In genomic region chr17:7844292-7845154, GRCh38 we compare ENCODE assay signal across 8 cellular contexts. TPM values are rescaled to one million over a fixed set of nuclear protein-coding genes. Genes with fewer than 3 reads are reported as not detected.
DNase-seq lines count a peak whose midpoint lies in the region; ATAC-seq, FAIRE-seq and TF ChIP-seq lines count a peak whose summit lies in the region.

No MANE protein-coding gene starts in this region.

- H3K4me3 ChIP-seq in body of pancreas (peak overlapping the region; percentile 38 to 88), retinal pigment epithelial cell (ENCODE audit: low read length) (peak overlapping the region; percentile 82)

- peaks cover 0 to 13% of the 10 kb centered on the region in 2 donors for H3K36me3 ChIP-seq in body of pancreas (replicated peaks in 1 of 2; ENCODE audit: insufficient read depth in 1 of 2, low read depth in 2 of 2)

- intact Hi-C loops in body of pancreas (cut with DNase I): loop anchor here (5.0 kb wide), 1 partner anchor 102 kb away; no protein-coding TSS in a partner anchor

- DNase-seq in NCI-H187 (lab: John Stamatoyannopoulos, UW) (peak; percentile 10 to 38), NCI-H187 treated with DMSO at 0.1 percent for 48 hours (lab: John Stamatoyannopoulos, UW) (no peak), NCI-H2029 (lab: John Stamatoyannopoulos, UW) (peak; percentile 65), body of pancreas (peak; percentile 90 to 95 (median 92)), iPS DF 19.7 (ENCODE audit: low read depth, low spot score) (peak; percentile 89), retinal pigment epithelial cell (ENCODE audit: low read depth) (peak; percentile 83)

- no peaks in the 10 kb centered on the region for H3K27me3 ChIP-seq in body of pancreas

- ATAC-seq in HG02870 (IDR thresholded peaks at IDR 0.05; ENCODE audit: unreplicated experiment) (peak; percentile 48), body of pancreas (peak; percentile 69)

- peak; percentile 63 to 83 (median 78) for TF ChIP-seq POLR2A in body of pancreas (IDR thresholded peaks at IDR 0.05)

- H3K4me1 ChIP-seq in body of pancreas: peaks cover 39% of the 10 kb centered on the region

- peak; percentile 61 for FAIRE-seq in TTC549 (lab: Jason Lieb, UNC)

- H3K9me3 ChIP-seq in body of pancreas: no peaks in the 10 kb centered on the region

- peak overlapping the region; percentile 95 to 100 (median 98) for H3K27ac ChIP-seq in body of pancreas

- 0 to 1% methylated on average over 17 to 67 of the region's 71 CpGs for WGBS in body of pancreas, 2 donors

- TF ChIP-seq CTCF in body of pancreas (IDR thresholded peaks at IDR 0.05) (no peak), retinal pigment epithelial cell (conservative IDR thresholded peaks at IDR 0.05; ENCODE audit: low read depth, low read length) (no peak)

RNA-seq across cellular contexts. Expression of gene TMEM88, which starts 10.3 kb away (rescaled TPM):
- 10 to 100 TPM in 1 of 2 donors, 1 to 10 TPM in 1; 6.0 to 16.2 TPM for total RNA-seq in body of pancreas

RNA-seq across cellular contexts. Expression of gene KDM6B, which starts 10.5 kb away (rescaled TPM):
- 10 to 100 TPM in 1 of 2 donors, 1 to 10 TPM in 1; 7.5 to 20.1 TPM for total RNA-seq in body of pancreas

RNA-seq across cellular contexts. Expression of gene NAA38, which starts 12.8 kb away (rescaled TPM):
- total RNA-seq in body of pancreas: 10 to 100 TPM; 25.7 to 50.1 TPM

RNA-seq across cellular contexts. Expression of gene CYB5D1, which starts 13.3 kb away (rescaled TPM):
- 10 to 100 TPM in 1 of 2 donors, 1 to 10 TPM in 1; 5.7 to 16.5 TPM for total RNA-seq in body of pancreas

RNA-seq across cellular contexts. Expression of gene CHD3, which starts 44.1 kb away (rescaled TPM):
- 10 to 100 TPM; 53.7 to 69.9 TPM for total RNA-seq in body of pancreas
